ENCODE assay signal across 27 cellular contexts in the genomic region with DNA sequence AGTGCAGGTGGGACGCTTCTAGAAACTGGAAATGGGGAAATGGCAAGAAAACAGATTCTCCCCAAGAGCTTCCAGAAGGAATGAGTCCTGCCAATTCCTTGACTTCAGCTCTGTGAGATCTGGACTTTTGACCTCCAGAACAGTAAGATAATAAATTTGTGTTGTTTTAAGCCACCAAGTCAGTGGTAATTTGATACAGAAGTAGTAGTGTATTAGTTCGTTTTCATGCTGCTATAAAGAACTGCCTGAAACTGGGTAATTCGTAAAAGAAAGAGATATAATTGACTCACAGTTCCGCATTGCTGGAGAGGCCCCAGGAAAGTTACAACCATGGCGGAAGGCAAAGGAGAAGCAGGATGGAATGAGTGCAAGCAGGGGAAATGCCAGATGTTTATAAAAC.
"Had no signal": no experiment of that assay in that cellular context is flagged by ENCODE, and none has a peak within 500 bp of the region (broad histone marks: within the 10 kb centered on the region; RNA-seq: fewer than 3 reads in every experiment).

No MANE protein-coding gene starts in this region.

- H3K27ac Mint-ChIP-seq: dendritic cell treated with granulocyte-macrophage colony-stimulating factor and Interleukin-4, amounts not matched to agents 40 ng/mL and 50 ng/mL, for 4 days; memory B cell; naive thymus-derived CD4-positive, alpha-beta T cell had no signal

- H3K4me1 Mint-ChIP-seq: memory B cell; naive thymus-derived CD4-positive, alpha-beta T cell had no signal

- H3K27ac ChIP-seq: esophagus muscularis mucosa, foreskin keratinocyte, gastroesophageal sphincter, heart left ventricle, pancreas, right lobe of liver, stomach, thyroid gland had no signal

- H3K4me2 ChIP-seq: smooth muscle cell had no signal

- DNase-seq: central memory CD4-positive, alpha-beta T cell; effector CD8-positive, alpha-beta T cell; foreskin keratinocyte; heart left ventricle; hippocampal formation; kidney glomerular epithelial cell; midbrain; naive thymus-derived CD4-positive, alpha-beta T cell; occipital lobe; pancreas; retina; right lobe of liver; stimulated activated CD4-positive, alpha-beta T cell treated with anti-CD3 and anti-CD28 coated beads, Interleukin-12 subunit alpha, Interleukin-12 subunit beta, amount 100 ng/mL, for 4 hours; stimulated activated CD4-positive, alpha-beta T cell treated with anti-CD3 and anti-CD28 coated beads, Interleukin-1b, Interleukin-23, amount 100 ng/mL, for 48 hours; stimulated activated CD4-positive, alpha-beta T cell treated with anti-CD3 and anti-CD28 coated beads, Interleukin-4, amount 100 ng/mL, for 1 hour; stimulated activated CD8-positive, alpha-beta memory T cell treated with anti-CD3 and anti-CD28 coated beads, Interleukin-4, amount 100 ng/mL, for 48 hours; stimulated activated naive CD4-positive, alpha-beta T cell treated with Interleukin-2 at 50 U/mL for 16 hours; stomach; thyroid gland; trophoblast cell had no signal

- H3K27me3 ChIP-seq: esophagus muscularis mucosa, foreskin keratinocyte, gastroesophageal sphincter, heart left ventricle, pancreas, right lobe of liver, stomach, thyroid gland had no signal

- H3K27me3 Mint-ChIP-seq: dendritic cell treated with granulocyte-macrophage colony-stimulating factor and Interleukin-4, amounts not matched to agents 40 ng/mL and 50 ng/mL, for 4 days; memory B cell; naive thymus-derived CD4-positive, alpha-beta T cell had no signal

- H3K9me3 ChIP-seq: pancreas, right lobe of liver, thyroid gland had no signal

- H3K4me3 ChIP-seq: esophagus muscularis mucosa, gastroesophageal sphincter, heart left ventricle, lung, pancreas, right lobe of liver, smooth muscle cell, stomach, thyroid gland had no signal

- H3K4me1 ChIP-seq: esophagus muscularis mucosa, foreskin keratinocyte, gastroesophageal sphincter, heart left ventricle, pancreas, right lobe of liver, stomach, thyroid gland had no signal

- H3K36me3 ChIP-seq: esophagus muscularis mucosa, gastroesophageal sphincter, heart left ventricle, pancreas, right lobe of liver, stomach, thyroid gland had no signal

- H3K36me3 Mint-ChIP-seq: memory B cell; naive thymus-derived CD4-positive, alpha-beta T cell had no signal

- ATAC-seq: foreskin keratinocyte; gastroesophageal sphincter; heart left ventricle; left lobe of liver; naive thymus-derived CD4-positive, alpha-beta T cell; pancreas; right lobe of liver had no signal

- H3K4me3 Mint-ChIP-seq: dendritic cell treated with granulocyte-macrophage colony-stimulating factor and Interleukin-4, amounts not matched to agents 40 ng/mL and 50 ng/mL, for 4 days; memory B cell; naive thymus-derived CD4-positive, alpha-beta T cell had no signal
